Comparison of ENCODE assay signal across 17 cellular contexts in the genomic region with DNA sequence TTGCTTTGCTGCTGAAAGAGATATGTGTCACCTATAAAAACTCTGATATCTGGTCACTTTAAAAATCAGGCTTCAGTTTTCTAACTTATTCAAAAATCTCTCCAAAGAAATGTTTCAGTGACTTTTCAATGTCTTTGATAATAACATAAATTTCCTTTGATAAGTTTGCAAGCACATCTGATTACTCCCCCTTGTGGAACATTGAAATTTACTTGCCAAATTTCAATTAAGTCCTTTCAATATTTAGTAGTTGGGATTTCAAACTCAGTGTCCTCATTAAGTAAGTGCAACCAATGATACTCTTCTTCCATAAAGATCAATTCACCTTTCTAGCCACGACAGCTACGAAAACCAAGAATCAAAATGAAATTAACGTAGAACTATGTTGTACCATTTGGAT.
DNase-seq lines count a peak whose midpoint lies in the region; ATAC-seq and TF ChIP-seq lines count a peak whose summit lies in the region.
"Had no signal": no experiment of that assay in that cellular context is flagged by ENCODE, and none has a peak within 500 bp of the region (broad histone marks: within the 10 kb centered on the region; RNA-seq: fewer than 3 reads in every experiment).

No MANE protein-coding gene starts in this region.

- no peaks in the 10 kb centered on the region for H3K9me3 ChIP-seq in breast epithelium
- no peaks in the 10 kb centered on the region for H3K9me3 ChIP-seq in Panc1 (ENCODE audit: control insufficient read depth, insufficient read depth, low read depth, low read length)
- H3K9me3 ChIP-seq in effector memory CD4-positive, alpha-beta T cell (ENCODE audit: control insufficient read depth, low read length) = no peaks in the 10 kb centered on the region
- H3K9me3 ChIP-seq: SJSA1, stomach had no signal

- no peak for TF ChIP-seq POLR2A in breast epithelium (IDR thresholded peaks at IDR 0.05)

- H3K36me3 ChIP-seq in breast epithelium = no peaks in the 10 kb centered on the region
- no peaks in the 10 kb centered on the region for H3K36me3 ChIP-seq in Panc1 (ENCODE audit: control insufficient read depth, insufficient read depth, low read length)
- no peaks in the 10 kb centered on the region for H3K36me3 ChIP-seq in effector memory CD4-positive, alpha-beta T cell (ENCODE audit: control insufficient read depth, insufficient read depth, low read length)
- H3K36me3 ChIP-seq: SJSA1, stomach had no signal

- TF ChIP-seq CTCF in MCF 10A (IDR thresholded peaks at IDR 0.05; ENCODE audit: unreplicated experiment) (peak; percentile 26), breast epithelium (IDR thresholded peaks at IDR 0.05) (no peak), Panc1 (IDR thresholded peaks at IDR 0.05) (peak; percentile 13; the same call in 1 of the 2 replicates), type B pancreatic cell (conservative IDR thresholded peaks at IDR 0.05) (peak; percentile 52), WTC11 (IDR thresholded peaks at IDR 0.05) (no peak)

- H3K27ac Mint-ChIP-seq in MCF 10A (ENCODE audit: low read depth, unreplicated experiment) (no peak overlapping the region), type B pancreatic cell (no peak overlapping the region), WTC11 (no peak overlapping the region)
- H3K27ac Mint-ChIP-seq: activated CD8-positive, alpha-beta T cell treated with anti-CD3 and anti-CD28 coated beads, Interleukin-2, amount 10 ng/mL, durations not matched to agents 7 days and 5 days; activated T-helper 2 cell treated with anti-CD3 and anti-CD28 coated beads, Interferon-gamma antibody, Interleukin-2, Interleukin-4, amounts not matched to agents 10 μg/mL and 5 μg/mL and 100 μg/mL, durations not matched to agents 14 hours and 24 hours and 36 hours; progenitor cell of endocrine pancreas had no signal

- H3K27me3 ChIP-seq in breast epithelium = peaks cover 0 to 45% of the 10 kb centered on the region in 2 donors
- H3K27me3 ChIP-seq in Panc1 (ENCODE audit: control insufficient read depth, insufficient read depth, low read length) = no peaks in the 10 kb centered on the region
- no peaks in the 10 kb centered on the region for H3K27me3 ChIP-seq in effector memory CD4-positive, alpha-beta T cell (replicated peaks; ENCODE audit: control insufficient read depth, insufficient read depth, low read length, poor library complexity, severe bottlenecking)
- H3K27me3 ChIP-seq: SJSA1, stomach had no signal

- intact Hi-C loops in MCF 10A (cut with micrococcal nuclease) (loop anchor here (2.0 kb wide), 2 partner anchors 172 to 966 kb away; no protein-coding TSS in a partner anchor), breast epithelium (cut with DNase I; ENCODE audit: low total_unique reads) (no loop called here), Panc1 (cut with micrococcal nuclease; ENCODE audit: unreplicated experiment) (no loop called here)

- BruUV-seq in MCF 10A (replicated peaks; lab: Mats Ljungman, UMichigan) (no TSS peak), Panc1 (replicated peaks; lab: Mats Ljungman, UMichigan) (no TSS peak)

- DNase-seq in MCF 10A (ENCODE audit: unreplicated experiment) (peak; percentile 17), breast epithelium (ENCODE audit: low spot score in 2 of 2) (no peak), Panc1 (ENCODE audit: low read depth, low spot score) (no peak), fibroblast of peridontal ligament (ENCODE audit: extremely low read depth) (peak; percentile 0), type B pancreatic cell (ENCODE audit: extremely low spot score, unreplicated experiment) (no peak), WTC11 (ENCODE audit: low spot score) (no peak)
- DNase-seq in effector memory CD4-positive, alpha-beta T cell = no peak
- DNase-seq: activated CD8-positive, alpha-beta T cell treated with anti-CD3 and anti-CD28 coated beads, Interleukin-2, amount 10 ng/mL, durations not matched to agents 7 days and 5 days; foreskin melanocyte; midbrain; NCI-H146; NCI-H748 treated with DMSO at 0.1 percent for 48 hours; stomach had no signal

- H3K9me3 Mint-ChIP-seq in MCF 10A (ENCODE audit: unreplicated experiment) (no peaks in the 10 kb centered on the region), type B pancreatic cell (no peaks in the 10 kb centered on the region), WTC11 (no peaks in the 10 kb centered on the region)
- H3K9me3 Mint-ChIP-seq: activated T-helper 2 cell treated with anti-CD3 and anti-CD28 coated beads, Interferon-gamma antibody, Interleukin-2, Interleukin-4, amounts not matched to agents 10 μg/mL and 5 μg/mL and 100 μg/mL, durations not matched to agents 14 hours and 24 hours and 36 hours had no signal

- POLR2A ChIA-PET in MCF 10A (lab: Yijun Ruan, JAX) (no interaction called here), Panc1 (lab: Charles Lee) (no interaction called here), WTC11 (lab: Charles Lee) (no interaction called here)

- no peaks in the 10 kb centered on the region for H3K36me3 Mint-ChIP-seq in MCF 10A (ENCODE audit: insufficient read depth, unreplicated experiment)
- no peaks in the 10 kb centered on the region for H3K36me3 Mint-ChIP-seq in type B pancreatic cell
- H3K36me3 Mint-ChIP-seq in WTC11 = no peaks in the 10 kb centered on the region

- H3K4me3 ChIP-seq in breast epithelium = no peak overlapping the region
- H3K4me3 ChIP-seq in Panc1 (ENCODE audit: low read depth in 2 of 2, low read length in 2 of 2) = no peak overlapping the region
- no peak overlapping the region for H3K4me3 ChIP-seq in effector memory CD4-positive, alpha-beta T cell (ENCODE audit: insufficient read depth, low read depth, low read length, poor library complexity, severe bottlenecking)
- H3K4me3 ChIP-seq: SJSA1, stomach had no signal

- no peaks in the 10 kb centered on the region for H3K4me1 Mint-ChIP-seq in MCF 10A (ENCODE audit: insufficient read depth, unreplicated experiment)
- no peaks in the 10 kb centered on the region for H3K4me1 Mint-ChIP-seq in type B pancreatic cell (ENCODE audit: unreplicated experiment)
- peaks cover 5% of the 10 kb centered on the region for H3K4me1 Mint-ChIP-seq in WTC11

- in situ Hi-C loops in Panc1 (cut with HindIII; ENCODE audit: low pct_unique_long_range_greater_than_20kb, low sequenced_read_pairs) = no loop called here

- CTCF ChIA-PET in MCF 10A (lab: Yijun Ruan, JAX) (no interaction called here), Panc1 (lab: Charles Lee) (no interaction called here), WTC11 (lab: Charles Lee) (no interaction called here)

- ATAC-seq in Panc1 (no peak), GM19467 (IDR thresholded peaks at IDR 0.05; ENCODE audit: unreplicated experiment) (no peak), WTC11 (no peak)
- ATAC-seq: activated CD8-positive, alpha-beta T cell treated with anti-CD3 and anti-CD28 coated beads, Interleukin-2, amount 10 ng/mL, durations not matched to agents 7 days and 5 days had no signal

- H3K4me3 Mint-ChIP-seq in MCF 10A (ENCODE audit: unreplicated experiment) = no peak overlapping the region
- no peak overlapping the region for H3K4me3 Mint-ChIP-seq in type B pancreatic cell
- no peak overlapping the region for H3K4me3 Mint-ChIP-seq in WTC11
- H3K4me3 Mint-ChIP-seq: activated CD8-positive, alpha-beta T cell treated with anti-CD3 and anti-CD28 coated beads, Interleukin-2, amount 10 ng/mL, durations not matched to agents 7 days and 5 days had no signal

- peaks cover 60% of the 10 kb centered on the region for H3K27me3 Mint-ChIP-seq in MCF 10A (ENCODE audit: insufficient read depth, unreplicated experiment)
- no peaks in the 10 kb centered on the region for H3K27me3 Mint-ChIP-seq in type B pancreatic cell
- H3K27me3 Mint-ChIP-seq in WTC11 (ENCODE audit: low read depth) = no peaks in the 10 kb centered on the region
- H3K27me3 Mint-ChIP-seq: progenitor cell of endocrine pancreas had no signal

- H3K4me1 ChIP-seq in breast epithelium (no peaks in the 10 kb centered on the region), Panc1 (ENCODE audit: control insufficient read depth, insufficient read depth, low read length) (no peaks in the 10 kb centered on the region)
- no peaks in the 10 kb centered on the region for H3K4me1 ChIP-seq in effector memory CD4-positive, alpha-beta T cell (ENCODE audit: control insufficient read depth, insufficient read depth, low read length, poor library complexity, severe bottlenecking)
- H3K4me1 ChIP-seq: SJSA1, stomach had no signal

- H3K27ac ChIP-seq in breast epithelium (no peak overlapping the region), Panc1 (ENCODE audit: low read length) (no peak overlapping the region)
- H3K27ac ChIP-seq in effector memory CD4-positive, alpha-beta T cell (ENCODE audit: insufficient read depth, low read length, poor library complexity, severe bottlenecking) = no peak overlapping the region
- H3K27ac ChIP-seq: SJSA1, stomach had no signal

TF ChIP-seq in WTC11, 78 proteins besides CTCF, POLR2A, EP300 and RAD21 (continues in another document):
- TF ChIP-seq ZNF121 (CRISPR knock-in tag; IDR thresholded peaks at IDR 0.05) (no peak), ETV6 (CRISPR knock-in tag; IDR thresholded peaks at IDR 0.05) (no peak), GRHL2 (CRISPR knock-in tag; IDR thresholded peaks at IDR 0.05; ENCODE audit: insufficient replicate concordance, severe bottlenecking) (no peak), SOX15 (CRISPR knock-in tag; IDR thresholded peaks at IDR 0.05) (no peak), PRRX2 (CRISPR knock-in tag; IDR thresholded peaks at IDR 0.05) (no peak), ZBTB21 (CRISPR knock-in tag; IDR thresholded peaks at IDR 0.05; ENCODE audit: borderline replicate concordance) (no peak), ZSCAN18 (CRISPR knock-in tag; IDR thresholded peaks at IDR 0.05) (no peak), ZNF396 (CRISPR knock-in tag; IDR thresholded peaks at IDR 0.05; ENCODE audit: borderline replicate concordance) (no peak)
- TF ChIP-seq, protein P1, sequence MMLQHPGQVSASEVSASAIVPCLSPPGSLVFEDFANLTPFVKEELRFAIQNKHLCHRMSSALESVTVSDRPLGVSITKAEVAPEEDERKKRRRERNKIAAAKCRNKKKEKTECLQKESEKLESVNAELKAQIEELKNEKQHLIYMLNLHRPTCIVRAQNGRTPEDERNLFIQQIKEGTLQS (CRISPR knock-in tag; conservative IDR thresholded peaks at IDR 0.05) = no peak

Comparison
In these comparisons a context has a peak if more than half of its experiments do, and no peak if none do; other contexts are left out.
1. DNase-seq: peak in MCF 10A (single experiment) and fibroblast of peridontal ligament (single experiment); none in breast epithelium (0 of 2), Panc1 (single experiment), type B pancreatic cell (single experiment), effector memory CD4-positive, alpha-beta T cell (0 of 3) and WTC11 (single experiment).
2. CTCF ChIP-seq: peak in MCF 10A (single experiment), Panc1 (single experiment) and type B pancreatic cell (single experiment); none in breast epithelium (0 of 3) and WTC11 (single experiment).